16 cellular contexts compared by ENCODE assay signal in the genomic region with DNA sequence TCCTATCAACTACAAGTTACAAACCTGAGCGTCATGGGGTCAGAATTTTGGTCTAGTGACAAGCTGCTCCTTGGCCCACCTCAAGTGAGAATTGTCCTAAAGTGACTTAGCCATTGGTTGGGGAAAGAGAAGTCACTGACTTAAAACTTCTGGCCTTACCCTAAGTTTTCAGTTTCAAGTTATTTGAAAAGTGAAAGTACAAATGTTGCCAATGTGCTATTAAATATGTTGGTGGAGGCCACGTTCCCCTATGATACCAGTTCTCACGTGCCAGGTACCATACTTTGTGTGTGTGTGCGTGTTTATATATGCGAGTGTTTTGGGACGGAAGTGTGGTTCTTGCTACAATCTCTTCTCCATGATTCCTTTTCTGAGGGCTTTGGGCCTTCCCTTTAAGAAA. TPM values are rescaled to one million over a fixed set of nuclear protein-coding genes. Genes with fewer than 3 reads are reported as not detected.
DNase-seq lines count a peak whose midpoint lies in the region; ATAC-seq and FAIRE-seq lines count a peak whose summit lies in the region.
"Had no signal": no experiment of that assay in that cellular context is flagged by ENCODE, and none has a peak within 500 bp of the region (broad histone marks: within the 10 kb centered on the region; RNA-seq: fewer than 3 reads in every experiment).

No MANE protein-coding gene starts in this region.

- peaks cover 5 to 14% of the 10 kb centered on the region in 2 donors for H3K9me3 Mint-ChIP-seq in activated T-cell treated with anti-CD3 and anti-CD28 coated beads, Interleukin-2, amount 50 U/mL, for 72 hours
- H3K9me3 Mint-ChIP-seq in activated CD8-positive, alpha-beta T cell treated with anti-CD3 and anti-CD28 coated beads, Interleukin-2, amount 10 ng/mL, durations not matched to agents 7 days and 5 days (ENCODE audit: insufficient read depth) = peaks cover 3% of the 10 kb centered on the region
- peaks cover 8% of the 10 kb centered on the region for H3K9me3 Mint-ChIP-seq in natural killer cell treated with Interleukin-12 subunit alpha and Interleukin-12 subunit beta and Interleukin-15 and Interleukin-18, amount 100 ng/mL, for 72 hours

- no peak for DNase-seq in activated T-cell treated with anti-CD3 and anti-CD28 coated beads, Interleukin-2, amount 50 U/mL, for 72 hours
- no peak for DNase-seq in activated T-cell treated with anti-CD3 and anti-CD28 coated beads, Interleukin-2, amount 50 U/mL, for 48 hours
- DNase-seq in GM19239 (ENCODE audit: insufficient read length, low spot score) (no peak), midbrain (lab: John Stamatoyannopoulos, UW) (no peak)
- DNase-seq in activated CD8-positive, alpha-beta T cell treated with anti-CD3 and anti-CD28 coated beads, Interleukin-2, amount 10 ng/mL, durations not matched to agents 7 days and 5 days = no peak
- DNase-seq in natural killer cell treated with Interleukin-12 subunit alpha and Interleukin-12 subunit beta and Interleukin-15 and Interleukin-18, amount 100 ng/mL, for 72 hours (ENCODE audit: low spot score) = no peak
- DNase-seq: EL; islet precursor cell; NCI-H2029 treated with DMSO at 0.1 percent for 48 hours; NCI-H510A; stimulated activated CD4-positive, alpha-beta T cell treated with anti-CD3 and anti-CD28 coated beads, Interleukin-2, amount 100 ng/mL, for 48 hours; uterus had no signal

- POLR2A ChIA-PET in activated CD8-positive, alpha-beta T cell treated with anti-CD3 and anti-CD28 coated beads, Interleukin-2, amount 10 ng/mL, durations not matched to agents 7 days and 5 days (lab: Charles Lee) = interaction anchor here (0.9 to 3.7 kb wide), 4 partner anchors 23 to 65 kb away, joined by 3 to 12 read pairs (median 8); partner anchors contain the start of gene RASGRP1

- peak overlapping the region; percentile 75 for H3K27ac Mint-ChIP-seq in activated T-cell treated with anti-CD3 and anti-CD28 coated beads, Interleukin-2, amount 50 U/mL, for 72 hours
- H3K27ac Mint-ChIP-seq in activated CD8-positive, alpha-beta T cell treated with anti-CD3 and anti-CD28 coated beads, Interleukin-2, amount 10 ng/mL, durations not matched to agents 7 days and 5 days = peak overlapping the region; percentile 82
- peak overlapping the region; percentile 34 to 91 for H3K27ac Mint-ChIP-seq in natural killer cell treated with Interleukin-12 subunit alpha and Interleukin-12 subunit beta and Interleukin-15 and Interleukin-18, amount 100 ng/mL, for 72 hours
- H3K27ac Mint-ChIP-seq: nephron had no signal

- peak overlapping the region; percentile 50 to 53 for H3K4me3 Mint-ChIP-seq in activated T-cell treated with anti-CD3 and anti-CD28 coated beads, Interleukin-2, amount 50 U/mL, for 72 hours
- no peak overlapping the region for H3K4me3 Mint-ChIP-seq in activated CD8-positive, alpha-beta T cell treated with anti-CD3 and anti-CD28 coated beads, Interleukin-2, amount 10 ng/mL, durations not matched to agents 7 days and 5 days
- no peak overlapping the region for H3K4me3 Mint-ChIP-seq in natural killer cell treated with Interleukin-12 subunit alpha and Interleukin-12 subunit beta and Interleukin-15 and Interleukin-18, amount 100 ng/mL, for 72 hours
- H3K4me3 Mint-ChIP-seq: nephron had no signal

- ATAC-seq in activated T-cell treated with anti-CD3 and anti-CD28 coated beads, Interleukin-2, amount 50 U/mL, for 72 hours (replicated peaks in 1 of 2) = peak; percentile 36 to 52
- peak; percentile 44 for ATAC-seq in activated CD8-positive, alpha-beta T cell treated with anti-CD3 and anti-CD28 coated beads, Interleukin-2, amount 10 ng/mL, durations not matched to agents 7 days and 5 days
- ATAC-seq in natural killer cell treated with Interleukin-12 subunit alpha and Interleukin-12 subunit beta and Interleukin-15 and Interleukin-18, amount 100 ng/mL, for 72 hours = peak in 1 of 2 donors; percentile 58
- ATAC-seq in HG03045 (IDR thresholded peaks at IDR 0.05; ENCODE audit: unreplicated experiment) = no peak
- no peak for ATAC-seq in HG03095 (IDR thresholded peaks at IDR 0.05; ENCODE audit: unreplicated experiment)
- ATAC-seq: Right ventricle myocardium inferior had no signal

- peaks cover 43% of the 10 kb centered on the region for H3K4me1 Mint-ChIP-seq in activated T-cell treated with anti-CD3 and anti-CD28 coated beads, Interleukin-2, amount 50 U/mL, for 72 hours (ENCODE audit: low read depth)
- peaks cover 30% of the 10 kb centered on the region for H3K4me1 Mint-ChIP-seq in activated CD8-positive, alpha-beta T cell treated with anti-CD3 and anti-CD28 coated beads, Interleukin-2, amount 10 ng/mL, durations not matched to agents 7 days and 5 days (ENCODE audit: low read depth)
- peaks cover 38 to 55% of the 10 kb centered on the region in 2 donors for H3K4me1 Mint-ChIP-seq in natural killer cell treated with Interleukin-12 subunit alpha and Interleukin-12 subunit beta and Interleukin-15 and Interleukin-18, amount 100 ng/mL, for 72 hours (ENCODE audit: low read depth in 2 of 2)
- H3K4me1 Mint-ChIP-seq: nephron had no signal

- H3K27me3 Mint-ChIP-seq in activated T-cell treated with anti-CD3 and anti-CD28 coated beads, Interleukin-2, amount 50 U/mL, for 72 hours (ENCODE audit: low read depth) = no peaks in the 10 kb centered on the region
- no peaks in the 10 kb centered on the region for H3K27me3 Mint-ChIP-seq in activated CD8-positive, alpha-beta T cell treated with anti-CD3 and anti-CD28 coated beads, Interleukin-2, amount 10 ng/mL, durations not matched to agents 7 days and 5 days (ENCODE audit: low read depth)
- H3K27me3 Mint-ChIP-seq in natural killer cell treated with Interleukin-12 subunit alpha and Interleukin-12 subunit beta and Interleukin-15 and Interleukin-18, amount 100 ng/mL, for 72 hours = no peaks in the 10 kb centered on the region

- CTCF ChIA-PET in activated CD8-positive, alpha-beta T cell treated with anti-CD3 and anti-CD28 coated beads, Interleukin-2, amount 10 ng/mL, durations not matched to agents 7 days and 5 days (lab: Charles Lee) = interaction anchor here (0.9 to 2.8 kb wide), 11 partner anchors 9 to 103 kb away, joined by 3 to 19 read pairs (median 4); partner anchors contain the start of gene RASGRP1

- peak; percentile 88 for FAIRE-seq in GM19239 (lab: Jason Lieb, UNC)

- H3K36me3 Mint-ChIP-seq in activated T-cell treated with anti-CD3 and anti-CD28 coated beads, Interleukin-2, amount 50 U/mL, for 72 hours (ENCODE audit: insufficient read depth in 2 of 2) = peaks cover 10 to 20% of the 10 kb centered on the region in 2 donors
- H3K36me3 Mint-ChIP-seq in activated CD8-positive, alpha-beta T cell treated with anti-CD3 and anti-CD28 coated beads, Interleukin-2, amount 10 ng/mL, durations not matched to agents 7 days and 5 days (ENCODE audit: low read depth) = peaks cover 17% of the 10 kb centered on the region
- peaks cover 16% of the 10 kb centered on the region for H3K36me3 Mint-ChIP-seq in natural killer cell treated with Interleukin-12 subunit alpha and Interleukin-12 subunit beta and Interleukin-15 and Interleukin-18, amount 100 ng/mL, for 72 hours

RNA-seq across cellular contexts. Expression of gene RASGRP1, which starts 22.6 kb away (rescaled TPM):
- 100 to 1,000 TPM; 173 to 183 TPM for total RNA-seq in activated T-cell treated with anti-CD3 and anti-CD28 coated beads, Interleukin-2, amount 50 U/mL, for 72 hours
- 100 to 1,000 TPM; 161 to 165 TPM for total RNA-seq in activated CD8-positive, alpha-beta T cell treated with anti-CD3 and anti-CD28 coated beads, Interleukin-2, amount 10 ng/mL, durations not matched to agents 7 days and 5 days
- 100 to 1,000 TPM; 154 to 241 TPM for total RNA-seq in natural killer cell treated with Interleukin-12 subunit alpha and Interleukin-12 subunit beta and Interleukin-15 and Interleukin-18, amount 100 ng/mL, for 72 hours

Comparison
In these comparisons a context has a peak if more than half of its experiments do, and no peak if none do; other contexts are left out.
1. ATAC-seq: peak in activated T-cell treated with anti-CD3 and anti-CD28 coated beads, Interleukin-2, amount 50 U/mL, for 72 hours (2 of 2) and activated CD8-positive, alpha-beta T cell treated with anti-CD3 and anti-CD28 coated beads, Interleukin-2, amount 10 ng/mL, durations not matched to agents 7 days and 5 days (single experiment); none in HG03045 (single experiment) and HG03095 (single experiment).
2. H3K4me3 Mint-ChIP-seq: peak in activated T-cell treated with anti-CD3 and anti-CD28 coated beads, Interleukin-2, amount 50 U/mL, for 72 hours (2 of 2); none in activated CD8-positive, alpha-beta T cell treated with anti-CD3 and anti-CD28 coated beads, Interleukin-2, amount 10 ng/mL, durations not matched to agents 7 days and 5 days (single experiment) and natural killer cell treated with Interleukin-12 subunit alpha and Interleukin-12 subunit beta and Interleukin-15 and Interleukin-18, amount 100 ng/mL, for 72 hours (single experiment).
3. Peak in every context shown above with its lines, with median percentiles within 50 percentile points of each other: H3K27ac Mint-ChIP-seq.